Comparison of ENCODE assay signal across 10 cellular contexts in the genomic region with DNA sequence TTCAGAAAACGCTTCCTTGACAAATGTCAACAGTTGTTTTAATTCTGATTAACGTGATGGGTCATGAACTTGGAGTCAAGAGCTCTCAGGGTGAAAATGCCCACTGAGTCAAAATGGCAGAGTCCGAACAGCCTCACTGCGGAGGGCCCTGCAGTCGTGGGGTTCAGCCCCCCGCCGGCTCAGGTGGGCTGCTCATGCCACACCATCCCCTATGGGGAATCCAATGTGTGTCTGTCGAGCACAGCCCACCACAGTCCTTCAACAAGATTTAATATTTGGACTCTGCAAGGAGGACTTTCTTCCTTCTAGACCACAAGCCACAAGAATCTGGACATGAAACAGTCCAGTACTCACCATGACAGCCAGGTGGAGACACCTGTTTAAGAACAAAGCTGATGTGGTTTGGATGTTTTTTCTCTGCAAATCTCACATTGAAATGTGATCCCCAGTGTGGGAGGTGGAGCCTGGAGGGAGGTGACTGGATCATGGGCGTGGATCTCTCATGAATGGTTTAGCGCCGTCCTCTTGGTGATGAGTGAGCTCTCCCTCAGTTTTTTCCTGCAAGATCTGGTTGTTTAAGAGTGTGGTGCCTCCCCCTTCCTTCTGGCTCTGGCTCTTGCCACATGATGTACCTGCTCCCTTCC.
DNase-seq lines count a peak whose midpoint lies in the region; ATAC-seq and TF ChIP-seq lines count a peak whose summit lies in the region.
"Had no signal": no experiment of that assay in that cellular context is flagged by ENCODE, and none has a peak within 500 bp of the region (broad histone marks: within the 10 kb centered on the region; RNA-seq: fewer than 3 reads in every experiment).

No MANE protein-coding gene starts in this region.

- WGBS in SK-N-SH (ENCODE audit: low lambda C conversion rate), result 44% methylated on average over 11 of the region's 11 CpGs
- 58% methylated on average over 11 of the region's 11 CpGs for WGBS in suprapubic skin

- H3K4me3 ChIP-seq in SK-N-SH (ENCODE audit: low read depth in 2 of 2, low read length in 1 of 2) (no peak overlapping the region), fibroblast of the aortic adventitia (ENCODE audit: low read depth, low read length) (no peak overlapping the region), suprapubic skin (no peak overlapping the region)
- H3K4me3 ChIP-seq: BLaER1 had no signal

- no peaks in the 10 kb centered on the region for H3K9me3 ChIP-seq in SK-N-SH
- no peaks in the 10 kb centered on the region for H3K9me3 ChIP-seq in suprapubic skin
- H3K9me3 ChIP-seq: BLaER1 had no signal

- H3K9ac ChIP-seq in SK-N-SH, result no peak overlapping the region
- H3K9ac ChIP-seq: BLaER1 had no signal

- ATAC-seq in SK-N-SH treated with all-trans-retinoic acid at 6 μM for 48 hours, result no peak

- H3K36me3 ChIP-seq in SK-N-SH (replicated peaks in 1 of 2; ENCODE audit: control insufficient read depth in 1 of 2, insufficient read depth in 2 of 2, low read length in 1 of 2) (no peaks in the 10 kb centered on the region), suprapubic skin (no peaks in the 10 kb centered on the region)
- H3K36me3 ChIP-seq: BLaER1 had no signal

- in situ Hi-C loops in GM13977 (cut with MboI; ENCODE audit: low pct_unique_long_range_greater_than_20kb, low sequenced_read_pairs, unreplicated experiment), result no loop called here

- peaks cover 0 to 14% of the 10 kb centered on the region in 2 experiments; a peak in 1 of 4 replicates for H3K4me1 ChIP-seq in SK-N-SH (ENCODE audit: control insufficient read depth in 1 of 2, insufficient read depth in 2 of 2, low read depth in 1 of 2, low read length in 1 of 2)
- H3K4me1 ChIP-seq in suprapubic skin, result peaks cover 5% of the 10 kb centered on the region

- no peak for TF ChIP-seq EP300 in SK-N-SH (IDR thresholded peaks at IDR 0.05; ENCODE audit: borderline replicate concordance in 1 of 2, low read depth in 1 of 2, low read length in 1 of 2)
- no peak for TF ChIP-seq EP300 in suprapubic skin (IDR thresholded peaks at IDR 0.05)

- H3K4me2 ChIP-seq in SK-N-SH, result no peak overlapping the region
- H3K4me2 ChIP-seq: BLaER1 had no signal

- H4K20me1 ChIP-seq in SK-N-SH (ENCODE audit: insufficient read depth), result no peaks in the 10 kb centered on the region
- H4K20me1 ChIP-seq: BLaER1 had no signal

- TF ChIP-seq CTCF in SK-N-SH (IDR thresholded peaks at IDR 0.05), result no peak
- TF ChIP-seq CTCF in fibroblast of the aortic adventitia (IDR thresholded peaks at IDR 0.05; ENCODE audit: insufficient read depth, low read length), result no peak
- no peak for TF ChIP-seq CTCF in suprapubic skin (IDR thresholded peaks at IDR 0.05)
- TF ChIP-seq CTCF in GM13977 (IDR thresholded peaks at IDR 0.05; ENCODE audit: extremely low read depth, insufficient read depth, missing control alignments), result no peak

- no peaks in the 10 kb centered on the region for H3F3A ChIP-seq in SK-N-SH (replicated peaks; ENCODE audit: insufficient read depth)

- CTCF ChIA-PET in SK-N-SH (lab: Yijun Ruan, JAX), result interaction anchor here (1.0 to 1.3 kb wide), 2 partner anchors 9 to 12 kb away, joined by 3 to 4 read pairs; no protein-coding TSS in a partner anchor

- H3K9me2 ChIP-seq in SK-N-SH, result no peaks in the 10 kb centered on the region

- POLR2A ChIA-PET in SK-N-SH (lab: Yijun Ruan, JAX), result no interaction called here

- H3K27me3 ChIP-seq in SK-N-SH (ENCODE audit: insufficient read depth) (no peaks in the 10 kb centered on the region), suprapubic skin (peaks cover 12% of the 10 kb centered on the region)
- H3K27me3 ChIP-seq: BLaER1 had no signal

- H3K27ac ChIP-seq in SK-N-SH (ENCODE audit: low read depth in 2 of 2, low read length in 1 of 2), result no peak overlapping the region
- H3K27ac ChIP-seq in suprapubic skin, result no peak overlapping the region
- H3K27ac ChIP-seq: BLaER1 had no signal

- H3K79me2 ChIP-seq in SK-N-SH (ENCODE audit: insufficient read depth), result no peaks in the 10 kb centered on the region

- DNase-seq in SK-N-SH (peak; percentile 11), NCI-H774 (lab: John Stamatoyannopoulos, UW) (peak; percentile 40), fibroblast of the aortic adventitia (ENCODE audit: low read depth) (peak; percentile 2), suprapubic skin (ENCODE audit: low spot score in 2 of 2) (peak; percentile 40 to 63), GM13977 (ENCODE audit: low spot score) (no peak), occipital lobe (lab: John Stamatoyannopoulos, UW) (no peak), amygdala (lab: John Stamatoyannopoulos, UW) (no peak)
- DNase-seq: effector memory CD4-positive, alpha-beta T cell had no signal

- TF ChIP-seq RAD21 in SK-N-SH (IDR thresholded peaks at IDR 0.05; ENCODE audit: low read length), result no peak

- H2AFZ ChIP-seq in SK-N-SH (ENCODE audit: low read depth), result no peak overlapping the region

- TF ChIP-seq POLR2A in suprapubic skin (IDR thresholded peaks at IDR 0.05), result no peak

TF ChIP-seq in SK-N-SH, 30 proteins besides CTCF, POLR2A, EP300 and RAD21 (continues in another document):
- TF ChIP-seq, protein P1, sequence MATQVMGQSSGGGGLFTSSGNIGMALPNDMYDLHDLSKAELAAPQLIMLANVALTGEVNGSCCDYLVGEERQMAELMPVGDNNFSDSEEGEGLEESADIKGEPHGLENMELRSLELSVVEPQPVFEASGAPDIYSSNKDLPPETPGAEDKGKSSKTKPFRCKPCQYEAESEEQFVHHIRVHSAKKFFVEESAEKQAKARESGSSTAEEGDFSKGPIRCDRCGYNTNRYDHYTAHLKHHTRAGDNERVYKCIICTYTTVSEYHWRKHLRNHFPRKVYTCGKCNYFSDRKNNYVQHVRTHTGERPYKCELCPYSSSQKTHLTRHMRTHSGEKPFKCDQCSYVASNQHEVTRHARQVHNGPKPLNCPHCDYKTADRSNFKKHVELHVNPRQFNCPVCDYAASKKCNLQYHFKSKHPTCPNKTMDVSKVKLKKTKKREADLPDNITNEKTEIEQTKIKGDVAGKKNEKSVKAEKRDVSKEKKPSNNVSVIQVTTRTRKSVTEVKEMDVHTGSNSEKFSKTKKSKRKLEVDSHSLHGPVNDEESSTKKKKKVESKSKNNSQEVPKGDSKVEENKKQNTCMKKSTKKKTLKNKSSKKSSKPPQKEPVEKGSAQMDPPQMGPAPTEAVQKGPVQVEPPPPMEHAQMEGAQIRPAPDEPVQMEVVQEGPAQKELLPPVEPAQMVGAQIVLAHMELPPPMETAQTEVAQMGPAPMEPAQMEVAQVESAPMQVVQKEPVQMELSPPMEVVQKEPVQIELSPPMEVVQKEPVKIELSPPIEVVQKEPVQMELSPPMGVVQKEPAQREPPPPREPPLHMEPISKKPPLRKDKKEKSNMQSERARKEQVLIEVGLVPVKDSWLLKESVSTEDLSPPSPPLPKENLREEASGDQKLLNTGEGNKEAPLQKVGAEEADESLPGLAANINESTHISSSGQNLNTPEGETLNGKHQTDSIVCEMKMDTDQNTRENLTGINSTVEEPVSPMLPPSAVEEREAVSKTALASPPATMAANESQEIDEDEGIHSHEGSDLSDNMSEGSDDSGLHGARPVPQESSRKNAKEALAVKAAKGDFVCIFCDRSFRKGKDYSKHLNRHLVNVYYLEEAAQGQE (IDR thresholded peaks at IDR 0.05; ENCODE audit: low read depth, low read length), result no peak
- no peak for TF ChIP-seq SIN3A (IDR thresholded peaks at IDR 0.05; ENCODE audit: borderline replicate concordance, low read depth, low read length)

TF ChIP-seq in SK-N-SH treated with all-trans-retinoic acid at 6 μM for 48 hours, 23 proteins besides CTCF, POLR2A, EP300 and RAD21 (continues in another document):
- TF ChIP-seq, protein P2, sequence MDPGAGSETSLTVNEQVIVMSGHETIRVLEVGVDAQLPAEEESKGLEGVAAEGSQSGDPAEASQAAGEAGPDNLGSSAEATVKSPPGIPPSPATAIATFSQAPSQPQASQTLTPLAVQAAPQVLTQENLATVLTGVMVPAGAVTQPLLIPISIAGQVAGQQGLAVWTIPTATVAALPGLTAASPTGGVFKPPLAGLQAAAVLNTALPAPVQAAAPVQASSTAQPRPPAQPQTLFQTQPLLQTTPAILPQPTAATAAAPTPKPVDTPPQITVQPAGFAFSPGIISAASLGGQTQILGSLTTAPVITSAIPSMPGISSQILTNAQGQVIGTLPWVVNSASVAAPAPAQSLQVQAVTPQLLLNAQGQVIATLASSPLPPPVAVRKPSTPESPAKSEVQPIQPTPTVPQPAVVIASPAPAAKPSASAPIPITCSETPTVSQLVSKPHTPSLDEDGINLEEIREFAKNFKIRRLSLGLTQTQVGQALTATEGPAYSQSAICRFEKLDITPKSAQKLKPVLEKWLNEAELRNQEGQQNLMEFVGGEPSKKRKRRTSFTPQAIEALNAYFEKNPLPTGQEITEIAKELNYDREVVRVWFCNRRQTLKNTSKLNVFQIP (CRISPR knock-in tag; IDR thresholded peaks at IDR 0.05; ENCODE audit: borderline replicate concordance, low read depth), result no peak
- no peak for TF ChIP-seq PPARA (CRISPR knock-in tag; IDR thresholded peaks at IDR 0.05; ENCODE audit: borderline replicate concordance)
- TF ChIP-seq PATZ1 (CRISPR knock-in tag; IDR thresholded peaks at IDR 0.05; ENCODE audit: borderline replicate concordance), result no peak
- TF ChIP-seq ARNTL (CRISPR knock-in tag; IDR thresholded peaks at IDR 0.05; ENCODE audit: borderline replicate concordance, low read depth), result no peak
- no peak for TF ChIP-seq ZFP3 (CRISPR knock-in tag; IDR thresholded peaks at IDR 0.05)
- no peak for TF ChIP-seq TOX (CRISPR knock-in tag; IDR thresholded peaks at IDR 0.05; ENCODE audit: borderline replicate concordance)
- no peak for TF ChIP-seq ESRRG (CRISPR knock-in tag; IDR thresholded peaks at IDR 0.05)
- no peak for TF ChIP-seq ZNF8 (CRISPR knock-in tag; IDR thresholded peaks at IDR 0.05)
- no peak for TF ChIP-seq RARB (CRISPR knock-in tag; IDR thresholded peaks at IDR 0.05)

Comparison
In these comparisons a context has a peak if more than half of its experiments do, and no peak if none do; other contexts are left out.
1. DNase-seq: peak in SK-N-SH (single experiment), NCI-H774 (single experiment), fibroblast of the aortic adventitia (single experiment) and suprapubic skin (2 of 2); none in GM13977 (single experiment), occipital lobe (single experiment) and amygdala (0 of 56).